8 cellular contexts compared by ENCODE assay signal in the genomic region with DNA sequence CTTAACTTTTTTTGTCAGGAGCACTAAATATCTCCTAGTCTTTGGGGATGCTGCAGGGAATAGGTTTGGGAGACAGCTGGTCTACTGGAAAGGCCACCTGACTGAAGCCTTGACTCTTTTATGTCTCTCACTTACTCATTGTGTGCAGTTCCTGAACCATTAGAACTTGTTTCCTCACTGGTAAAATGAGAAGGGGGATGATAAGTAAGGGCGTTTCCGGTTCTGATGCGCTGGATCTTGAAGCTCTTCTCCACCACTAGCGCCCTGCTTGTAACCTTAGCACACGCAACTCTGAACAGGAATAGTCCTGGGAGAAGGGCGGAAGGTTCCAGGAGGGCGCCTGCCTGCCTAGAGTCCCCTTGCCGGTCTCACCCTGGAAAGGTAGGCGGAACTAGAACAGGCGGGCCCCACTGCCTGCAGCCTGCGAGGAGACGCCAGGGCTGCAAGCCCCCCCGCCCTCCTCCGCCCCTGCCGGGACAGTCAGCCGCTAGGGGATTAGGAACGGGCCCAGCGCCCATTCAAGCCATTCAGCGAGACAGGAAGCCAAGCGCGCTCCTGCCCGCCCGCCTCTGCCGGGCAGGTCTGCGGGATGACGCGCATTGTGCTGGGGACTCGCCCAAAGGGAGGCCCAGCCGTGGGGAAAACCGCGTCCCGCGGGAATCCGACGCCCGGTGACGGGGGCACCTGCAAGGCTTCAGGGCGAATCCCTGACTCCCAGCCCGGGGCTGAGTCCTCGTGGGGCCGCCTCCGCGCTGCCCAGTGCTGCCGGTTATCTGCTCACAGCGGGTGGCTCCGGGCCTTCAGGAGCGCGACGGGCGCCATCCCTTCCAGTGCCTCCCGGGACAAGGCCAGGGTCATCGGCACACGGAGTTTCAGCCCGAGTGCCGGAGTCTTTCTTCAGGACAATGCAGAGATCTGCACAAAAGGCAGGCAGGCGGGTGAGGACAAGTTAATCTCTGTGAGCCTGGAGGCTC. TPM values are rescaled to one million over a fixed set of nuclear protein-coding genes. Genes with fewer than 3 reads are reported as not detected.
DNase-seq lines count a peak whose midpoint lies in the region; ATAC-seq and TF ChIP-seq lines count a peak whose summit lies in the region.

No MANE protein-coding gene starts in this region.

- H3K9me3 Mint-ChIP-seq in endothelial cell (ENCODE audit: unreplicated experiment) = no peaks in the 10 kb centered on the region
- H3K9me3 Mint-ChIP-seq in mesothelial cell of epicardium = peaks cover 20% of the 10 kb centered on the region
- H3K9me3 Mint-ChIP-seq in stimulated activated naive B cell treated with anti-CD40 and anti-IgM and Interleukin-4, amounts not matched to agents 10 μg/mL and 1 μg/mL and 100 μg/mL, for 72 hours = peaks cover 8 to 10% of the 10 kb centered on the region in 2 donors

- no peaks in the 10 kb centered on the region; the same call in 1 of the 2 replicates for H3K27me3 ChIP-seq in BLaER1
- H3K27me3 ChIP-seq in HL-60 (ENCODE audit: insufficient read depth, poor library complexity, severe bottlenecking) = peaks cover 16% of the 10 kb centered on the region

- H4K20me1 ChIP-seq in BLaER1 = no peaks in the 10 kb centered on the region

- no peak for TF ChIP-seq CTCF in HL-60 (IDR thresholded peaks at IDR 0.05; ENCODE audit: insufficient read depth, low read length)
- no peak for TF ChIP-seq CTCF in endothelial cell (IDR thresholded peaks at IDR 0.05; ENCODE audit: unreplicated experiment)
- no peak for TF ChIP-seq CTCF in mesothelial cell of epicardium (IDR thresholded peaks at IDR 0.05; ENCODE audit: unreplicated experiment)

- H3K9me3 ChIP-seq in BLaER1 = peaks cover 22% of the 10 kb centered on the region

- H3K4me3 Mint-ChIP-seq in endothelial cell (ENCODE audit: unreplicated experiment) (peak overlapping the region; percentile 18), mesothelial cell of epicardium (peak overlapping the region; percentile 67)
- peak overlapping the region; percentile 72 to 74 for H3K4me3 Mint-ChIP-seq in stimulated activated naive B cell treated with anti-CD40 and anti-IgM and Interleukin-4, amounts not matched to agents 10 μg/mL and 1 μg/mL and 100 μg/mL, for 72 hours

- H3K4me3 ChIP-seq in BLaER1 (0 out of 2 replicates have a peak overlapping the region, but pooled peaks have one; percentile 14), HL-60 (replicated peaks; ENCODE audit: insufficient read depth, low read length) (peak overlapping the region; percentile 13)

- H3K4me2 ChIP-seq in BLaER1 = no peak overlapping the region

- peak; percentile 79 to 89 for ATAC-seq in stimulated activated naive B cell treated with anti-CD40 and anti-IgM and Interleukin-4, amounts not matched to agents 10 μg/mL and 1 μg/mL and 100 μg/mL, for 72 hours (replicated peaks)
- no peak for ATAC-seq in HG02759 (IDR thresholded peaks at IDR 0.05; ENCODE audit: unreplicated experiment)

- H3K27ac Mint-ChIP-seq in endothelial cell (ENCODE audit: unreplicated experiment) = no peak overlapping the region
- H3K27ac Mint-ChIP-seq in mesothelial cell of epicardium = no peak overlapping the region
- H3K27ac Mint-ChIP-seq in stimulated activated naive B cell treated with anti-CD40 and anti-IgM and Interleukin-4, amounts not matched to agents 10 μg/mL and 1 μg/mL and 100 μg/mL, for 72 hours = peak overlapping the region; percentile 71

- no peaks in the 10 kb centered on the region for H3K36me3 ChIP-seq in BLaER1

- DNase-seq in HL-60 (ENCODE audit: low read depth in 1 of 2, low spot score in 1 of 2) = peak in 1 of 2 experiments; percentile 2
- peak; percentile 3 to 16 for DNase-seq in activated CD4-positive, alpha-beta T cell treated with anti-CD3 and anti-CD28 coated beads, Interleukin-2, amount 50 U/mL, for 24 hours (ENCODE audit: low read depth in 1 of 2, low spot score in 1 of 2)
- DNase-seq in endothelial cell (ENCODE audit: low spot score) = peak; percentile 67
- peak; percentile 55 to 83 for DNase-seq in mesothelial cell of epicardium (ENCODE audit: low spot score in 2 of 2, unreplicated experiment in 2 of 2)
- peak; percentile 72 for DNase-seq in stimulated activated naive B cell treated with anti-CD40 and anti-IgM and Interleukin-4, amounts not matched to agents 10 μg/mL and 1 μg/mL and 100 μg/mL, for 72 hours
- no peak for DNase-seq in LoVo (ENCODE audit: low spot score)

- H3K4me1 ChIP-seq in BLaER1 = 0 out of 2 replicates have a peak, but pooled peaks cover 8% of the 10 kb centered on the region

- H3K4me1 Mint-ChIP-seq in endothelial cell (ENCODE audit: unreplicated experiment) (no peaks in the 10 kb centered on the region), mesothelial cell of epicardium (no peaks in the 10 kb centered on the region)
- peaks cover 2 to 15% of the 10 kb centered on the region in 2 donors for H3K4me1 Mint-ChIP-seq in stimulated activated naive B cell treated with anti-CD40 and anti-IgM and Interleukin-4, amounts not matched to agents 10 μg/mL and 1 μg/mL and 100 μg/mL, for 72 hours

- H3K36me3 Mint-ChIP-seq in endothelial cell (ENCODE audit: low read depth, unreplicated experiment) = peaks cover 4% of the 10 kb centered on the region
- peaks cover 2% of the 10 kb centered on the region for H3K36me3 Mint-ChIP-seq in mesothelial cell of epicardium
- peaks cover 7 to 9% of the 10 kb centered on the region in 2 donors for H3K36me3 Mint-ChIP-seq in stimulated activated naive B cell treated with anti-CD40 and anti-IgM and Interleukin-4, amounts not matched to agents 10 μg/mL and 1 μg/mL and 100 μg/mL, for 72 hours

- H3K27me3 Mint-ChIP-seq in endothelial cell (ENCODE audit: unreplicated experiment) = peaks cover 6% of the 10 kb centered on the region
- peaks cover 27% of the 10 kb centered on the region for H3K27me3 Mint-ChIP-seq in mesothelial cell of epicardium (ENCODE audit: low read depth)
- peaks cover 66 to 84% of the 10 kb centered on the region in 2 donors for H3K27me3 Mint-ChIP-seq in stimulated activated naive B cell treated with anti-CD40 and anti-IgM and Interleukin-4, amounts not matched to agents 10 μg/mL and 1 μg/mL and 100 μg/mL, for 72 hours

- no peak overlapping the region for H3K9ac ChIP-seq in BLaER1

- H3K27ac ChIP-seq in BLaER1 (no peak overlapping the region), HL-60 (replicated peaks) (no peak overlapping the region)

RNA-seq across cellular contexts. Expression of gene XPA, which starts 44.0 kb away (rescaled TPM):
- total RNA-seq in endothelial cell (ENCODE audit: unreplicated experiment) = 10.0 TPM
- 15.5 to 17.5 TPM (median 15.9 TPM) in 3 replicates for total RNA-seq in mesothelial cell of epicardium

Comparison
In these comparisons a context has a peak if more than half of its experiments do, and no peak if none do; other contexts are left out.
1. H3K4me3 Mint-ChIP-seq: peak in every context shown above with its lines; median percentile 73 in stimulated activated naive B cell treated with anti-CD40 and anti-IgM and Interleukin-4, amounts not matched to agents 10 μg/mL and 1 μg/mL and 100 μg/mL, for 72 hours; 67 in mesothelial cell of epicardium; 18 in endothelial cell.